2 cellular contexts compared by ENCODE assay signal in the genomic region with DNA sequence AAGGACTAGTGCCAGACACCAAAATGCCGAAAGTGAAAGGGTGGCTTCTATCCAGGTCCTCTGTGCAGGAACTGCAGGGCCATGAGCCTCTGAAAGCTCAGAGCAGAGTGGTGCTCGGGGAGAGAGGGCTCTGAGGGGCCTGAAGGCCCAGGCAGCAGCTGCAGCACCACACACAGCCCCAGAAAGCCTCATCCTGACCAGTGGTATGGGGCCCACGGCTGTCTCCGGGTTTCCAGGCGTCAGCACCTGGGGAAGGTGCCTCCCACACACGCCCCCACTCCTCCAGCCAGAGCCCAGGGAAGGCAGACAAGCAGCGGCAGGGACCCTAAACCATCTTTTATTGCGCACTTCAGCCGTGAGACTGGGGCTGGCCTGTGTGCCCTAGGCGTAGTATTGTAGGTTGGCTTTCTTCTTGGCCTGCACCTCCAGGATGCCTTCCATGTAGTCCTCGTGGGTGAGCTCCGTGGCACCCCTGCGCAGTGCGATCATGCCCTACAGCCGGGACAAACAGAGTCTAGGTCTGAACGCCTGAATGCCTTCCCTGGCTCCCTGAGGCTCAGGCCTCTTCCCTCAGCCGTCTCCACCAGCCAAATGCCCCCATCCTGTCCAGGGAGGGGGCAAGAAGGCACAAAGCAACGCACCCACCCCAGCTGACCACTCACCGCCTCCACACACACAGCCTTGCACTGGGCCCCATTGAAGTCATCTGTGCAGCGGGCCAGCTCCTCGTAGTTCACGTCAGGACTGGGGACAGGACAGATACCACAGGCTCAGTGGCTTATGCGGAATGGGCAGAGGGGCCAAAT.
TF ChIP-seq lines count a peak whose summit lies in the region.

No MANE protein-coding gene starts in this region.

TF ChIP-seq in GM12891, 5 proteins besides CTCF, POLR2A, EP300 and RAD21:
- TF ChIP-seq SPI1 (IDR thresholded peaks at IDR 0.05; ENCODE audit: low read depth, low read length): no peak
- TF ChIP-seq POLR2AphosphoS5 (IDR thresholded peaks at IDR 0.05; ENCODE audit: low read depth, low read length): peak; percentile 44
- no peak for TF ChIP-seq TAF1 (IDR thresholded peaks at IDR 0.05; ENCODE audit: low read depth, low read length)
- no peak for TF ChIP-seq POU2F2 (IDR thresholded peaks at IDR 0.05; ENCODE audit: low read depth, low read length)
- no peak for TF ChIP-seq PAX5 (IDR thresholded peaks at IDR 0.05; ENCODE audit: insufficient read depth, low read length, severe bottlenecking)

TF ChIP-seq in endothelial cell of umbilical vein, 7 proteins besides CTCF, POLR2A, EP300 and RAD21:
- TF ChIP-seq JUN (IDR thresholded peaks at IDR 0.05; ENCODE audit: borderline replicate concordance, insufficient read depth, insufficient read length, low read depth) (no peak), GATA2 (IDR thresholded peaks at IDR 0.05; ENCODE audit: insufficient read depth, insufficient read length, low read depth, low read length) (no peak), POLR2AphosphoS5 (IDR thresholded peaks at IDR 0.05; ENCODE audit: insufficient read depth, low read depth, low read length) (peak; percentile 24), FOS (IDR thresholded peaks at IDR 0.05; ENCODE audit: borderline replicate concordance, insufficient read depth, low read length) (no peak), MYC (IDR thresholded peaks at IDR 0.05; ENCODE audit: low read depth, low read length) (no peak), EZH2 (IDR thresholded peaks at IDR 0.05; ENCODE audit: borderline replicate concordance, low read depth, low read length, severe bottlenecking) (no peak)
- TF ChIP-seq, protein P1, sequence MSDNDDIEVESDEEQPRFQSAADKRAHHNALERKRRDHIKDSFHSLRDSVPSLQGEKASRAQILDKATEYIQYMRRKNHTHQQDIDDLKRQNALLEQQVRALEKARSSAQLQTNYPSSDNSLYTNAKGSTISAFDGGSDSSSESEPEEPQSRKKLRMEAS (IDR thresholded peaks at IDR 0.05; ENCODE audit: insufficient read depth, insufficient read length): no peak
